Comparison of ENCODE assay signal across 14 cellular contexts in the genomic region with DNA sequence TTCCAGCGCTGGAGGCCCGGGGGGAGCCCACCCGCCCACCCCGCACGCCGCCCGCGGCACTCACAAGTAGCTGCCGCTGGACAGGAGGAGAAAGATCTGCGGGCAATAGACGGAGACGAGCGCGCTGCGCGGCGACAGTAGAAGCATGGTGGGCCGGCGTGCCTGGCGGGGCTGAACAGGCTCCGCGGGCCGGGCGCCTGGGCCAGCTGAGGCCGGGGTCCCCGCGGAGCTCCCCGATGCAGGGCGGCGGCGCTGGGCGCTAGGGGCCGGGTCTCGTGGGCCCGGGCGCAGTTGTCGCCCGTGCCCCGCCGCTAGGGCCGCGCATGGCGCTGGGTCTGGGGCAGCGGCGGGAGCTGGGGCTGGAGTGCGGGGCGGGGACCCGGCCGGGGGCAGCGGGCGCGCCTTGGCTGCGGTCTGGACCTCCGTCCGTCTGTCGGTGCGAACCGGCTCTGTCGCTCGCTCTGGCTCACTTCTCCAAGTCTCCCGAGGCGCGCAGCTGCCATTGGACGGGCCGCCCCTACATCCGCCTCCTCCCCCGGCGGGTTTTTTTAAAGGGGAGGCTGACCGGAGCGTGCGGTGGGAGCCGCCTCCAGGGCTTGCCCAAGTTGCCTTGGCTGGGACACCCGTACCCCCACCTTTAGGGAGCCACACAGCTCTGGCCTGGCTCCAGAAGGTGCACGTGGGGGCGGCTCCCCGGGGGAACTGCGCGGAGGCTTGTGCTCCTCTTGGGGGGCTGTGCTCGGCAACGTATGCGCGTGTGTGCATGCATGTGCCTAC. TPM values are rescaled to one million over a fixed set of nuclear protein-coding genes. Genes with fewer than 3 reads are reported as not detected.
DNase-seq lines count a peak whose midpoint lies in the region; ATAC-seq and TF ChIP-seq lines count a peak whose summit lies in the region.
"Had no signal": no experiment of that assay in that cellular context is flagged by ENCODE, and none has a peak within 500 bp of the region (broad histone marks: within the 10 kb centered on the region; RNA-seq: fewer than 3 reads in every experiment).

No MANE protein-coding gene starts in this region.

- no peaks in the 10 kb centered on the region for H3K27me3 ChIP-seq in right cardiac atrium (ENCODE audit: control insufficient read depth, insufficient read depth)

- H3K27me3 Mint-ChIP-seq in mesothelial cell of epicardium (ENCODE audit: low read depth) (peaks cover 61% of the 10 kb centered on the region), endothelial cell (ENCODE audit: unreplicated experiment) (peaks cover 23% of the 10 kb centered on the region)

- H3K27ac ChIP-seq in right cardiac atrium (ENCODE audit: low read length) (no peak overlapping the region), coronary artery (no peak overlapping the region)

- H3K9me3 ChIP-seq in right cardiac atrium (ENCODE audit: control insufficient read depth, low read length): no peaks in the 10 kb centered on the region

- TF ChIP-seq CTCF in coronary artery (IDR thresholded peaks at IDR 0.05) (no peak), mesothelial cell of epicardium (IDR thresholded peaks at IDR 0.05; ENCODE audit: unreplicated experiment) (no peak), endothelial cell (IDR thresholded peaks at IDR 0.05; ENCODE audit: unreplicated experiment) (no peak)

- H3K9me3 Mint-ChIP-seq in mesothelial cell of epicardium (no peaks in the 10 kb centered on the region), endothelial cell (ENCODE audit: unreplicated experiment) (no peaks in the 10 kb centered on the region)

- DNase-seq in right cardiac atrium: no peak
- DNase-seq in Right ventricle myocardium superior: no peak
- no peak for DNase-seq in coronary artery (ENCODE audit: low spot score)
- no peak for DNase-seq in mesothelial cell of epicardium (ENCODE audit: low spot score in 2 of 2, unreplicated experiment in 2 of 2)
- DNase-seq in endothelial cell (ENCODE audit: low spot score): no peak
- DNase-seq in HuH-7 (ENCODE audit: low spot score): no peak
- no peak for DNase-seq in medulla oblongata (ENCODE audit: extremely low spot score)
- DNase-seq: activated CD4-positive, CD25-positive, alpha-beta regulatory T cell treated with anti-CD3 and anti-CD28 coated beads, Interleukin-2, amount 50 U/mL, for 72 hours; dermis blood vessel endothelial cell; DMS79; NCI-H2029 treated with DMSO at 0.1 percent for 48 hours; SW 1271 had no signal

- intact Hi-C loops in right cardiac atrium (cut with DNase I): no loop called here
- intact Hi-C loops in Right ventricle myocardium superior (cut with DNase I): no loop called here

- H3K4me1 ChIP-seq in right cardiac atrium (ENCODE audit: control insufficient read depth, insufficient read depth, low read length): no peaks in the 10 kb centered on the region

- H3K27ac Mint-ChIP-seq in mesothelial cell of epicardium (no peak overlapping the region), endothelial cell (ENCODE audit: unreplicated experiment) (no peak overlapping the region)

- H3K4me3 ChIP-seq in right cardiac atrium (ENCODE audit: low read length): peak overlapping the region; percentile 8
- peak overlapping the region; percentile 51 for H3K4me3 ChIP-seq in coronary artery
- H3K4me3 ChIP-seq: GM12878 had no signal

- 10% methylated on average over 82 of the region's 82 CpGs for WGBS in right cardiac atrium

- H3K4me1 Mint-ChIP-seq in mesothelial cell of epicardium (peaks cover 22% of the 10 kb centered on the region), endothelial cell (ENCODE audit: unreplicated experiment) (peaks cover 4% of the 10 kb centered on the region)

- ATAC-seq in right cardiac atrium: no peak
- no peak for ATAC-seq in Right ventricle myocardium superior (ENCODE audit: poor library complexity)
- ATAC-seq in HG02938 (IDR thresholded peaks at IDR 0.05; ENCODE audit: unreplicated experiment): no peak
- ATAC-seq: GM12878 had no signal

- H3K4me3 Mint-ChIP-seq in mesothelial cell of epicardium (peak overlapping the region; percentile 49), endothelial cell (ENCODE audit: unreplicated experiment) (no peak overlapping the region)

- no peaks in the 10 kb centered on the region for H3K36me3 Mint-ChIP-seq in mesothelial cell of epicardium
- no peaks in the 10 kb centered on the region for H3K36me3 Mint-ChIP-seq in endothelial cell (ENCODE audit: low read depth, unreplicated experiment)

RNA-seq across cellular contexts. Expression of a gene that starts 4.7 kb away (rescaled TPM):
- total RNA-seq in right cardiac atrium (not detected), Right ventricle myocardium superior (not detected), mesothelial cell of epicardium (11.2 to 12.2 TPM (median 12.0 TPM) in 3 replicates), endothelial cell (ENCODE audit: unreplicated experiment) (not detected)
- polyA plus RNA-seq in right cardiac atrium: not detected
- total RNA-seq: dermis blood vessel endothelial cell, GM12878 had no signal

Comparison
In these comparisons a context has a peak if more than half of its experiments do, and no peak if none do; other contexts are left out.
1. RNA of a gene that starts 4.7 kb away (total RNA-seq): 11.2 to 12.2 TPM in mesothelial cell of epicardium; not detected in right cardiac atrium, not detected in Right ventricle myocardium superior (single experiment) and not detected in endothelial cell (single experiment); every median in the first group is over 10 times any median in the second.